25 cellular contexts compared by ENCODE assay signal in the genomic region with DNA sequence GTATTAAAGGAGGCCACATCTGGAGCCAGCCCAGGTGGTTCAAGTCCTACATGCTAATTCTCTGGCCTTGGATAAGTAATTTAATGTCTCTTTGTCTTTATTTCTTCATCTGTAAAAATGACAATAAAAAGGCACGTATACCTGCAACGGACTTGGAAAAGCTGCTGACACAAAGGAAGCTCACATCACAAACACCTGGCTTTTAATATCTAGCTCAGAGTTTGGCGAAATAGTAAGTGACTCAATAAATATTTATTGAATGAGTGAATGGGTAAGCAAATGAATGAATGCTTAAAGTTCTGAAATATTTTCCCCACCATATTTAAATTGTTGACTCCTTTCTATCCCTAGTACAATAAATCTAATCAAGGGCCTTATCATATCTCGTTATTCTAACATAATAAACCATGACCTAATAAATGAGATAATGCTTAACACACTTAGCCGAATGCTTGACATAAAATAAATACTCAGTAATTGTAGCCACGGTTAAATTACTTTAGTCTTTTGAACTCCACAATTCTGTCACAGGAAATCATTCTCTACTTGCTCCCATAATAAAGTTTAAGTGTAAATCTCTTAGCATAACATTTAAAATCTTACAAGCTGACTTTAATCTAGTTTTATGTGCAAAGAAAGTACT.
"Had no signal": no experiment of that assay in that cellular context is flagged by ENCODE, and none has a peak within 500 bp of the region (broad histone marks: within the 10 kb centered on the region; RNA-seq: fewer than 3 reads in every experiment).

No MANE protein-coding gene starts in this region.

- H3K36me3 ChIP-seq: cardiac muscle cell, MG63 had no signal

- H3K4me2 ChIP-seq: PC-9 had no signal

- H3K9me3 ChIP-seq: MG63 had no signal

- H3K4me3 ChIP-seq: cardiac muscle cell, MG63, PC-9 had no signal

- H3K27me3 ChIP-seq: cardiac muscle cell, MG63 had no signal

- H3K27ac ChIP-seq: cardiac muscle cell, PC-9, RWPE1 had no signal

- ATAC-seq: activated CD8-positive, alpha-beta T cell treated with anti-CD3 and anti-CD28 coated beads for 36 hours; activated T-cell treated with anti-CD3 and anti-CD28 coated beads, Interleukin-2, amount 50 U/mL, for 72 hours; Right ventricle myocardium inferior had no signal

- H2AFZ ChIP-seq: PC-9 had no signal

- DNase-seq: activated CD4-positive, alpha-beta T cell treated with anti-CD3 and anti-CD28 coated beads, Interleukin-2, amount 10 ng/mL, durations not matched to agents 24 days and 14 days; activated CD4-positive, alpha-beta T cell treated with anti-CD3 and anti-CD28 coated beads, Interleukin-2, amount 50 U/mL, for 4 hours; activated CD8-positive, alpha-beta T cell treated with anti-CD3 and anti-CD28 coated beads for 36 hours; activated effector memory CD4-positive, alpha-beta T cell treated with anti-CD3 and anti-CD28 coated beads, Interleukin-2, amount 50 U/mL, for 16 hours; activated naive CD4-positive, alpha-beta T cell; activated naive CD4-positive, alpha-beta T cell treated with anti-CD3 and anti-CD28 coated beads, Interleukin-2, amount 50 U/mL, for 16 hours; activated naive CD8-positive, alpha-beta T cell treated with anti-CD3 and anti-CD28 coated beads for 36 hours; activated T-cell treated with anti-CD3 and anti-CD28 coated beads, Interleukin-2, amount 50 U/mL, for 1 hour; activated T-cell treated with anti-CD3 and anti-CD28 coated beads, Interleukin-2, amount 50 U/mL, for 72 hours; amniotic stem cell; aorta; Kasumi-1; KG1; MG63; NCI-H1436 treated with DMSO at 0.1 percent for 48 hours; NCI-H1694 treated with DMSO at 0.1 percent for 48 hours; NCI-H2029; NCI-H2171; NCI-H510A; NK-92 treated with Interleukin-12 subunit alpha and Interleukin-12 subunit beta, amount 100 ng/mL, for 24 hours; PC-9; SIG-M5 had no signal
